7 cellular contexts compared by ENCODE assay signal in the genomic region with DNA sequence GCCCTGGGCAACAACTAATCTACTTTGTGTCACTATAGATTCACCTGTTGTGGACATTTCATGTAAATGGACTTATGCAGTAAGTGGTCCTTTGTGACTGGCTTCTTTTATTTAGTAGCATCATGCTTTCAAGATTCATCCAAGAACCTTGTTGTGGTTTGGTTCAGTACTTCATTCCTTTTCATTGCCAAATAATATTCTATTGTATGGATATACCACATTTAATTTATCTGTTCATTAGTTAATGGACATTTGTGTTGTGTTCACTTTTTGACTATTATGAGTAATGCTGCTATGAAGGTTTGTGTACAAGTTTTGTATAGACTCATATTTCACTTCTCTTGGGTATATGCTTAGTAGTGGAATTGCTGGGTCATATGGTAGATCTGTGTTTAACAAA.
"Had no signal": no experiment of that assay in that cellular context is flagged by ENCODE, and none has a peak within 500 bp of the region (broad histone marks: within the 10 kb centered on the region; RNA-seq: fewer than 3 reads in every experiment).

No MANE protein-coding gene starts in this region.

- ATAC-seq: HCT116 had no signal

- H3K4me1 ChIP-seq: HAP-1 had no signal

- H3K27ac ChIP-seq: GM23248 had no signal

- H2AFZ ChIP-seq: GM23248 had no signal

- DNase-seq: GM23248, GOT3, H7, IMR-90, KBM-7 had no signal

- H3K9ac ChIP-seq: GM23248 had no signal

- H3K4me3 ChIP-seq: GM23248, HAP-1 had no signal
